Comparison of ENCODE assay signal across 1 cellular context in the genomic region with DNA sequence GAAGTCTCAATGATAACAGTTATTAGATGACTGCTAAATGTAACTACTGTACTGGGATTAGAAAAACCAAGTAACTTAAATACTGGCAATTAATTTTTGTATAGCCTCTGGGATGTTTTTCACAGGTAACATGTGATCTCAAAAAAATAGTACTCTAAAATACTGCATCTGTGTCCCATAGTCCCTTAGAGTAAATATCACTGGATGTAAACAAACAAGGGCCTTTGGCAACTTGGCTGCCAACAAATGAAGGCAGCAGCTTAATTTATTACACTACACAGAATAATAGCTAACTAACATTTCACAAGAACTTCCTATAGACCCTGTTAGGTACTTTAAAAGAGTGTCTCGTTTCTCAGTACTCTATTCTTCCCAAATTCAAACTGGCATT.
A peak's percentile ranks its signal among the peaks of the same experiment; 100 is the strongest.
TF ChIP-seq lines count a peak whose summit lies in the region.

No MANE protein-coding gene starts in this region.

TF ChIP-seq in GM12878, 131 proteins besides CTCF, POLR2A, EP300 and RAD21 (continues in another document):
- TF ChIP-seq WRNIP1 (IDR thresholded peaks at IDR 0.05; ENCODE audit: borderline replicate concordance, low read depth, low read length): no peak
- peak; percentile 5 for TF ChIP-seq CUX1 (IDR thresholded peaks at IDR 0.05; ENCODE audit: insufficient replicate concordance, low read depth, low read length)
- TF ChIP-seq SUPT20H (IDR thresholded peaks at IDR 0.05; ENCODE audit: borderline replicate concordance, control insufficient read depth, low read depth, low read length): no peak
- no peak for TF ChIP-seq BACH1 (IDR thresholded peaks at IDR 0.05; ENCODE audit: borderline replicate concordance)
- 0 out of 2 replicates have a peak, but pooled peaks have one; percentile 13 for TF ChIP-seq SMARCA5 (IDR thresholded peaks at IDR 0.05)
- TF ChIP-seq MTA2 (IDR thresholded peaks at IDR 0.05; ENCODE audit: low read depth): no peak
- TF ChIP-seq NFIC (IDR thresholded peaks at IDR 0.05; ENCODE audit: low read depth, low read length): peak; percentile 10; the same call in 1 of the 2 replicates
- TF ChIP-seq ZNF622 (IDR thresholded peaks at IDR 0.05): no peak
- TF ChIP-seq, protein P1, sequence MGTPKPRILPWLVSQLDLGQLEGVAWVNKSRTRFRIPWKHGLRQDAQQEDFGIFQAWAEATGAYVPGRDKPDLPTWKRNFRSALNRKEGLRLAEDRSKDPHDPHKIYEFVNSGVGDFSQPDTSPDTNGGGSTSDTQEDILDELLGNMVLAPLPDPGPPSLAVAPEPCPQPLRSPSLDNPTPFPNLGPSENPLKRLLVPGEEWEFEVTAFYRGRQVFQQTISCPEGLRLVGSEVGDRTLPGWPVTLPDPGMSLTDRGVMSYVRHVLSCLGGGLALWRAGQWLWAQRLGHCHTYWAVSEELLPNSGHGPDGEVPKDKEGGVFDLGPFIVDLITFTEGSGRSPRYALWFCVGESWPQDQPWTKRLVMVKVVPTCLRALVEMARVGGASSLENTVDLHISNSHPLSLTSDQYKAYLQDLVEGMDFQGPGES (IDR thresholded peaks at IDR 0.05): no peak
- no peak for TF ChIP-seq YY1 (IDR thresholded peaks at IDR 0.05; ENCODE audit: low read depth, low read length)
- no peak for TF ChIP-seq SMAD5 (IDR thresholded peaks at IDR 0.05; ENCODE audit: low read depth)
- no peak for TF ChIP-seq IKZF1 (conservative IDR thresholded peaks at IDR 0.05)
- TF ChIP-seq SREBF2 (IDR thresholded peaks at IDR 0.05; ENCODE audit: low read length): no peak
- TF ChIP-seq JUND (IDR thresholded peaks at IDR 0.05; ENCODE audit: low read depth, low read length): no peak
- TF ChIP-seq, protein P2, sequence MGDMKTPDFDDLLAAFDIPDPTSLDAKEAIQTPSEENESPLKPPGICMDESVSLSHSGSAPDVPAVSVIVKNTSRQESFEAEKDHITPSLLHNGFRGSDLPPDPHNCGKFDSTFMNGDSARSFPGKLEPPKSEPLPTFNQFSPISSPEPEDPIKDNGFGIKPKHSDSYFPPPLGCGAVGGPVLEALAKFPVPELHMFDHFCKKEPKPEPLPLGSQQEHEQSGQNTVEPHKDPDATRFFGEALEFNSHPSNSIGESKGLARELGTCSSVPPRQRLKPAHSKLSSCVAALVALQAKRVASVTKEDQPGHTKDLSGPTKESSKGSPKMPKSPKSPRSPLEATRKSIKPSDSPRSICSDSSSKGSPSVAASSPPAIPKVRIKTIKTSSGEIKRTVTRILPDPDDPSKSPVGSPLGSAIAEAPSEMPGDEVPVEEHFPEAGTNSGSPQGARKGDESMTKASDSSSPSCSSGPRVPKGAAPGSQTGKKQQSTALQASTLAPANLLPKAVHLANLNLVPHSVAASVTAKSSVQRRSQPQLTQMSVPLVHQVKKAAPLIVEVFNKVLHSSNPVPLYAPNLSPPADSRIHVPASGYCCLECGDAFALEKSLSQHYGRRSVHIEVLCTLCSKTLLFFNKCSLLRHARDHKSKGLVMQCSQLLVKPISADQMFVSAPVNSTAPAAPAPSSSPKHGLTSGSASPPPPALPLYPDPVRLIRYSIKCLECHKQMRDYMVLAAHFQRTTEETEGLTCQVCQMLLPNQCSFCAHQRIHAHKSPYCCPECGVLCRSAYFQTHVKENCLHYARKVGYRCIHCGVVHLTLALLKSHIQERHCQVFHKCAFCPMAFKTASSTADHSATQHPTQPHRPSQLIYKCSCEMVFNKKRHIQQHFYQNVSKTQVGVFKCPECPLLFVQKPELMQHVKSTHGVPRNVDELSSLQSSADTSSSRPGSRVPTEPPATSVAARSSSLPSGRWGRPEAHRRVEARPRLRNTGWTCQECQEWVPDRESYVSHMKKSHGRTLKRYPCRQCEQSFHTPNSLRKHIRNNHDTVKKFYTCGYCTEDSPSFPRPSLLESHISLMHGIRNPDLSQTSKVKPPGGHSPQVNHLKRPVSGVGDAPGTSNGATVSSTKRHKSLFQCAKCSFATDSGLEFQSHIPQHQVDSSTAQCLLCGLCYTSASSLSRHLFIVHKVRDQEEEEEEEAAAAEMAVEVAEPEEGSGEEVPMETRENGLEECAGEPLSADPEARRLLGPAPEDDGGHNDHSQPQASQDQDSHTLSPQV (IDR thresholded peaks at IDR 0.05): no peak
- TF ChIP-seq BCL3 (IDR thresholded peaks at IDR 0.05; ENCODE audit: borderline replicate concordance, insufficient read depth, low read depth, low read length, poor library complexity, severe bottlenecking): no peak
- no peak for TF ChIP-seq RCOR1 (conservative IDR thresholded peaks at IDR 0.05; ENCODE audit: low read depth, low read length)
- TF ChIP-seq MEF2A (IDR thresholded peaks at IDR 0.05; ENCODE audit: insufficient read depth, low read depth, low read length): no peak
- 0 out of 2 replicates have a peak, but pooled peaks have one; percentile 20 for TF ChIP-seq FOXM1 (IDR thresholded peaks at IDR 0.05; ENCODE audit: low read depth, low read length)
- TF ChIP-seq CBX3 (IDR thresholded peaks at IDR 0.05; ENCODE audit: borderline replicate concordance, low read depth): no peak
- TF ChIP-seq SREBF1 (IDR thresholded peaks at IDR 0.05; ENCODE audit: low read length): no peak
- TF ChIP-seq CHD2 (IDR thresholded peaks at IDR 0.05; ENCODE audit: borderline replicate concordance, low read depth, low read length): no peak
- no peak for TF ChIP-seq ZNF687 (IDR thresholded peaks at IDR 0.05)
- TF ChIP-seq NFXL1 (IDR thresholded peaks at IDR 0.05; ENCODE audit: borderline replicate concordance): no peak
- TF ChIP-seq DPF2 (IDR thresholded peaks at IDR 0.05): 0 out of 2 replicates have a peak, but pooled peaks have one; percentile 7
- TF ChIP-seq NRF1 (conservative IDR thresholded peaks at IDR 0.05; ENCODE audit: low read depth, low read length): no peak
- TF ChIP-seq ETV6 (conservative IDR thresholded peaks at IDR 0.05 in 1 of 2, IDR thresholded peaks at IDR 0.05 in 1 of 2; ENCODE audit: borderline replicate concordance in 1 of 2, low read depth in 1 of 2): no peak
- TF ChIP-seq MEF2B (IDR thresholded peaks at IDR 0.05; ENCODE audit: partially characterized antibody, poor library complexity, severe bottlenecking): no peak
- TF ChIP-seq KAT2A (conservative IDR thresholded peaks at IDR 0.05; ENCODE audit: control insufficient read depth, low read depth, low read length): no peak
- no peak for TF ChIP-seq KLF5 (IDR thresholded peaks at IDR 0.05; ENCODE audit: partially characterized antibody)
- no peak for TF ChIP-seq PAX8 (IDR thresholded peaks at IDR 0.05)
- TF ChIP-seq, protein P3, sequence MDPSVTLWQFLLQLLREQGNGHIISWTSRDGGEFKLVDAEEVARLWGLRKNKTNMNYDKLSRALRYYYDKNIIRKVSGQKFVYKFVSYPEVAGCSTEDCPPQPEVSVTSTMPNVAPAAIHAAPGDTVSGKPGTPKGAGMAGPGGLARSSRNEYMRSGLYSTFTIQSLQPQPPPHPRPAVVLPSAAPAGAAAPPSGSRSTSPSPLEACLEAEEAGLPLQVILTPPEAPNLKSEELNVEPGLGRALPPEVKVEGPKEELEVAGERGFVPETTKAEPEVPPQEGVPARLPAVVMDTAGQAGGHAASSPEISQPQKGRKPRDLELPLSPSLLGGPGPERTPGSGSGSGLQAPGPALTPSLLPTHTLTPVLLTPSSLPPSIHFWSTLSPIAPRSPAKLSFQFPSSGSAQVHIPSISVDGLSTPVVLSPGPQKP (IDR thresholded peaks at IDR 0.05; ENCODE audit: low read depth, low read length): no peak
- TF ChIP-seq RELA (IDR thresholded peaks at IDR 0.05; ENCODE audit: borderline replicate concordance, partially characterized antibody): no peak
- no peak for TF ChIP-seq IRF4 (IDR thresholded peaks at IDR 0.05; ENCODE audit: low read depth, low read length)
- no peak for TF ChIP-seq GATAD2B (conservative IDR thresholded peaks at IDR 0.05; ENCODE audit: low read depth)
- TF ChIP-seq CEBPB (IDR thresholded peaks at IDR 0.05; ENCODE audit: borderline replicate concordance in 1 of 2, low read depth in 2 of 2, low read length in 2 of 2): no peak
- TF ChIP-seq RBBP5 (conservative IDR thresholded peaks at IDR 0.05): no peak
- no peak for TF ChIP-seq FOXK2 (IDR thresholded peaks at IDR 0.05)
- no peak for TF ChIP-seq HDAC2 (IDR thresholded peaks at IDR 0.05)
- TF ChIP-seq, protein P4, sequence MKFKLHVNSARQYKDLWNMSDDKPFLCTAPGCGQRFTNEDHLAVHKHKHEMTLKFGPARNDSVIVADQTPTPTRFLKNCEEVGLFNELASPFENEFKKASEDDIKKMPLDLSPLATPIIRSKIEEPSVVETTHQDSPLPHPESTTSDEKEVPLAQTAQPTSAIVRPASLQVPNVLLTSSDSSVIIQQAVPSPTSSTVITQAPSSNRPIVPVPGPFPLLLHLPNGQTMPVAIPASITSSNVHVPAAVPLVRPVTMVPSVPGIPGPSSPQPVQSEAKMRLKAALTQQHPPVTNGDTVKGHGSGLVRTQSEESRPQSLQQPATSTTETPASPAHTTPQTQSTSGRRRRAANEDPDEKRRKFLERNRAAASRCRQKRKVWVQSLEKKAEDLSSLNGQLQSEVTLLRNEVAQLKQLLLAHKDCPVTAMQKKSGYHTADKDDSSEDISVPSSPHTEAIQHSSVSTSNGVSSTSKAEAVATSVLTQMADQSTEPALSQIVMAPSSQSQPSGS (IDR thresholded peaks at IDR 0.05; ENCODE audit: low read length): no peak
- TF ChIP-seq NR2F1 (conservative IDR thresholded peaks at IDR 0.05): no peak
- no peak for TF ChIP-seq NR2C2 (IDR thresholded peaks at IDR 0.05; ENCODE audit: borderline replicate concordance, control insufficient read depth, insufficient read length, low read depth)
- no peak; the same call in 1 of the 2 replicates for TF ChIP-seq ZBED1 (IDR thresholded peaks at IDR 0.05; ENCODE audit: borderline replicate concordance)
